In the genomic region with DNA sequence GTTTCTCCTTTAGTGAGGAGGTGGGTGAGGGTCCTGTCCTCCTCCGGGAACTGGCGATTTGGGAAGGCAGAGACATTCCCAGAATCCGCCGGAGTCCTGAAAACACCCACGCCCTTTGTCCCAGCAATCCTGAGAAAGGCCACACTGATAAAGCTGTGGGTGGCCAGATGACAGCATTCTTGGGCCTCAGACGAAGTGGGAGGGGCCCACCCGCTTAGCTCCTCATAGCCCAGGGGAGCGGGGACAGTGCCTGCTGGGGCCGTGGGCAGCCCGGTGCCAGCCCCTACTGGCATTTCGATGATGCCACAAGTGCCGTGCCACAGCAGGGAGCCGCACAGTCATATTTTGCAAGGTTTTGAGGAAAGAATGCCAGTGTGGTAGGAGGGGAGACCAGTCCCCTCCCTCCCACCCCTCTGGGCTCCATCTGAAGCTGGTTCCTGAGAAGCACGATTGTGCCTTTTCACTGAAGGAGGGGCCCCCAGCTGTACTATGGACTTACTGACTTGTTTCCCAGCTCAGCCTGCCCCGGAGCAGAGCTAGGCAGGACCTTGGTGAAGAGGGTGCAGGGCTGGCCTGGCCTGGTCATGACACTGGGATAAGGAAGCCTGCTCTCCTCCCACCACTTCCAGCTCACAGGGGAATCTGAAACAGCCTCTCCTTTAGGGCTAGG, we compare ENCODE assay signal across 11 cellular contexts. TPM values are rescaled to one million over a fixed set of nuclear protein-coding genes. Genes with fewer than 3 reads are reported as not detected.
DNase-seq lines count a peak whose midpoint lies in the region; ATAC-seq, FAIRE-seq and TF ChIP-seq lines count a peak whose summit lies in the region.
"Had no signal": no experiment of that assay in that cellular context is flagged by ENCODE, and none has a peak within 500 bp of the region (broad histone marks: within the 10 kb centered on the region; RNA-seq: fewer than 3 reads in every experiment).

No MANE protein-coding gene starts in this region.

- DNase-seq in GM23338 (ENCODE audit: low spot score) (no peak), brain microvascular endothelial cell (no peak), left colon (peak in 1 of 2 donors; percentile 35), smooth muscle cell (lab: John Stamatoyannopoulos, UW; ENCODE audit: unreplicated experiment) (no peak), NCI-H446 treated with DMSO at 0.1 percent for 48 hours (lab: John Stamatoyannopoulos, UW) (no peak), GM19239 (ENCODE audit: insufficient read length, low spot score) (no peak), immature natural killer cell (no peak), dermis blood vessel endothelial cell (no peak)
- DNase-seq: stimulated activated CD4-positive, alpha-beta T cell treated with anti-CD3 and anti-CD28 coated beads, Interleukin-4, amount 100 ng/mL, for 1 hour had no signal

- H2AFZ ChIP-seq in GM23338 = no peak overlapping the region
- no peak overlapping the region for H2AFZ ChIP-seq in smooth muscle cell (ENCODE audit: low read depth)

- H3K4me3 ChIP-seq in GM23338 (no peak overlapping the region), brain microvascular endothelial cell (ENCODE audit: low read depth, low read length) (no peak overlapping the region), smooth muscle cell (no peak overlapping the region)

- no peak overlapping the region for H3K27ac Mint-ChIP-seq in GM23338
- H3K27ac Mint-ChIP-seq in immature natural killer cell = no peak overlapping the region

- intact Hi-C loops in left colon (cut with DNase I, micrococcal nuclease) = no loop called here

- H3K9ac ChIP-seq in smooth muscle cell (ENCODE audit: low read depth) = peak overlapping the region; percentile 72
- H3K9ac ChIP-seq: KMS-11 had no signal

- H3K4me1 ChIP-seq in GM23338 (ENCODE audit: insufficient read depth) (no peaks in the 10 kb centered on the region), smooth muscle cell (ENCODE audit: low read depth) (peaks cover 14% of the 10 kb centered on the region)

- H3K4me1 Mint-ChIP-seq in GM23338 = no peaks in the 10 kb centered on the region; the same call in 2 of the 3 replicates
- H3K4me1 Mint-ChIP-seq in immature natural killer cell = peaks cover 5% of the 10 kb centered on the region in 2 donors

- TF ChIP-seq CTCF in GM23338 (conservative IDR thresholded peaks at IDR 0.05; ENCODE audit: low read depth in 2 of 2) (no peak), brain microvascular endothelial cell (IDR thresholded peaks at IDR 0.05; ENCODE audit: low read depth, low read length, missing control alignments) (no peak), smooth muscle cell (IDR thresholded peaks at IDR 0.05; ENCODE audit: borderline replicate concordance, insufficient read depth, poor library complexity, severe bottlenecking) (no peak)

- H3K27me3 Mint-ChIP-seq in GM23338 (ENCODE audit: insufficient read depth, low read depth, poor library complexity) (peaks cover 11% of the 10 kb centered on the region), immature natural killer cell (ENCODE audit: low read depth in 3 of 3) (peaks cover 0 to 1% (median 0%) of the 10 kb centered on the region in 3 donors)

- 28% methylated on average over 15 of the region's 15 CpGs for WGBS in smooth muscle cell (ENCODE audit: low lambda C conversion rate)

- H3K27ac ChIP-seq in GM23338 (ENCODE audit: low read depth) (no peak overlapping the region), brain microvascular endothelial cell (peak overlapping the region; percentile 18), smooth muscle cell (ENCODE audit: low read depth) (peak overlapping the region; percentile 83)
- H3K27ac ChIP-seq: KMS-11 had no signal

- no peak for FAIRE-seq in GM19239 (lab: Jason Lieb, UNC)
- FAIRE-seq: islet of Langerhans had no signal

- H3K4me3 Mint-ChIP-seq in GM23338 (no peak overlapping the region), immature natural killer cell (no peak overlapping the region)

- no peaks in the 10 kb centered on the region for H3K9me2 ChIP-seq in GM23338 (ENCODE audit: insufficient read depth)

- no peaks in the 10 kb centered on the region for H4K20me1 ChIP-seq in GM23338 (replicated peaks; ENCODE audit: insufficient read depth)
- H4K20me1 ChIP-seq in smooth muscle cell (ENCODE audit: low read depth) = no peaks in the 10 kb centered on the region

- ATAC-seq in GM23338 = peak; percentile 53
- peak; percentile 76 for ATAC-seq in left colon

- H3K36me3 Mint-ChIP-seq in GM23338 (ENCODE audit: low read depth) (no peaks in the 10 kb centered on the region), immature natural killer cell (no peaks in the 10 kb centered on the region)

- no peaks in the 10 kb centered on the region for H3K36me3 ChIP-seq in GM23338 (ENCODE audit: insufficient read depth)
- H3K36me3 ChIP-seq in brain microvascular endothelial cell (replicated peaks) = no peaks in the 10 kb centered on the region
- no peaks in the 10 kb centered on the region for H3K36me3 ChIP-seq in smooth muscle cell (ENCODE audit: low read depth)

- H3K9me3 Mint-ChIP-seq in GM23338 (peaks cover 3% of the 10 kb centered on the region; the same call in 2 of the 3 replicates), immature natural killer cell (peaks cover 0 to 3% (median 0%) of the 10 kb centered on the region in 6 donors)

- no peaks in the 10 kb centered on the region for H3K9me3 ChIP-seq in smooth muscle cell (replicated peaks; ENCODE audit: low read depth)

- H3K4me2 ChIP-seq in GM23338 (no peak overlapping the region), smooth muscle cell (peak overlapping the region; percentile 76)
- H3K4me2 ChIP-seq: KMS-11 had no signal

- H3K79me2 ChIP-seq in GM23338 (replicated peaks; ENCODE audit: insufficient read depth) = no peaks in the 10 kb centered on the region
- H3K79me2 ChIP-seq in smooth muscle cell (ENCODE audit: low read depth) = no peaks in the 10 kb centered on the region

- H3F3A ChIP-seq in GM23338 (replicated peaks; ENCODE audit: low read depth) (no peaks in the 10 kb centered on the region), smooth muscle cell (ENCODE audit: low read depth) (peaks cover 9% of the 10 kb centered on the region)

- in situ Hi-C loops in brain microvascular endothelial cell (cut with HindIII; ENCODE audit: low pct_ligation_motif_present, low sequenced_read_pairs) = no loop called here

- H3K27me3 ChIP-seq in GM23338 (ENCODE audit: insufficient read depth) = no peaks in the 10 kb centered on the region
- H3K27me3 ChIP-seq in brain microvascular endothelial cell (replicated peaks) = no peaks in the 10 kb centered on the region
- no peaks in the 10 kb centered on the region for H3K27me3 ChIP-seq in smooth muscle cell (ENCODE audit: low read depth)

TF ChIP-seq in GM23338, 12 proteins besides CTCF, POLR2A, EP300 and RAD21 (continues in another document):
- TF ChIP-seq CREB1 (CRISPR knock-in tag; IDR thresholded peaks at IDR 0.05; ENCODE audit: low read depth) (no peak), ZNF114 (CRISPR knock-in tag; IDR thresholded peaks at IDR 0.05) (no peak), NANOG (IDR thresholded peaks at IDR 0.05; ENCODE audit: borderline replicate concordance) (no peak), ZNF331 (CRISPR knock-in tag; IDR thresholded peaks at IDR 0.05; ENCODE audit: low read depth) (no peak), JUNB (IDR thresholded peaks at IDR 0.05; ENCODE audit: unreplicated experiment) (no peak), EZH2 (IDR thresholded peaks at IDR 0.05; ENCODE audit: low read depth, unreplicated experiment) (no peak), POLR2AphosphoS5 (IDR thresholded peaks at IDR 0.05; ENCODE audit: low read depth) (no peak), EZH2phosphoT487 (IDR thresholded peaks at IDR 0.05; ENCODE audit: unreplicated experiment) (no peak)
- TF ChIP-seq, protein P1, sequence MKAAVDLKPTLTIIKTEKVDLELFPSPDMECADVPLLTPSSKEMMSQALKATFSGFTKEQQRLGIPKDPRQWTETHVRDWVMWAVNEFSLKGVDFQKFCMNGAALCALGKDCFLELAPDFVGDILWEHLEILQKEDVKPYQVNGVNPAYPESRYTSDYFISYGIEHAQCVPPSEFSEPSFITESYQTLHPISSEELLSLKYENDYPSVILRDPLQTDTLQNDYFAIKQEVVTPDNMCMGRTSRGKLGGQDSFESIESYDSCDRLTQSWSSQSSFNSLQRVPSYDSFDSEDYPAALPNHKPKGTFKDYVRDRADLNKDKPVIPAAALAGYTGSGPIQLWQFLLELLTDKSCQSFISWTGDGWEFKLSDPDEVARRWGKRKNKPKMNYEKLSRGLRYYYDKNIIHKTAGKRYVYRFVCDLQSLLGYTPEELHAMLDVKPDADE (IDR thresholded peaks at IDR 0.05) = no peak

RNA-seq across cellular contexts. Expression of gene MPRIP, which starts 20.9 kb away (rescaled TPM):
- total RNA-seq in GM23338 (2014; rRNA removed; shearing (Covaris generic)) = 84.6 and 113 TPM in 2 replicates
- polyA plus RNA-seq in GM23338 (2016; fragmentation: Nextera tagmentation; extraction: Ambion mirVana) (36.5 and 39.3 TPM in 2 replicates), smooth muscle cell (67.2 and 69.3 TPM in 2 replicates), immature natural killer cell (10 to 100 TPM in 1 of 3 donors, 1 to 10 TPM in 2; 1.2 to 15.1 (median 4.2) TPM)
- total RNA-seq in left colon (100 to 1,000 TPM; 160 to 169 TPM), smooth muscle cell (58.8 and 62.5 TPM in 2 replicates), dermis blood vessel endothelial cell (105 and 175 TPM in 2 replicates)

RNA-seq across cellular contexts. Expression of gene TNFRSF13B, which starts 49.4 kb away (rescaled TPM):
- total RNA-seq in GM23338 (2014; rRNA removed; shearing (Covaris generic)) = not detected in 2 replicates
- polyA plus RNA-seq in GM23338 (2016; fragmentation: Nextera tagmentation; extraction: Ambion mirVana) (0.16 and 0.24 TPM in 2 replicates), smooth muscle cell (not detected in 2 replicates), immature natural killer cell (not detected)
- total RNA-seq in left colon (1 to 10 TPM in 1 of 2 donors, under 1 TPM in 1; 0.79 to 1.4 TPM), smooth muscle cell (not detected in 2 replicates), dermis blood vessel endothelial cell (not detected in 2 replicates)
